Comparison of ENCODE assay signal across 8 cellular contexts in the genomic region with DNA sequence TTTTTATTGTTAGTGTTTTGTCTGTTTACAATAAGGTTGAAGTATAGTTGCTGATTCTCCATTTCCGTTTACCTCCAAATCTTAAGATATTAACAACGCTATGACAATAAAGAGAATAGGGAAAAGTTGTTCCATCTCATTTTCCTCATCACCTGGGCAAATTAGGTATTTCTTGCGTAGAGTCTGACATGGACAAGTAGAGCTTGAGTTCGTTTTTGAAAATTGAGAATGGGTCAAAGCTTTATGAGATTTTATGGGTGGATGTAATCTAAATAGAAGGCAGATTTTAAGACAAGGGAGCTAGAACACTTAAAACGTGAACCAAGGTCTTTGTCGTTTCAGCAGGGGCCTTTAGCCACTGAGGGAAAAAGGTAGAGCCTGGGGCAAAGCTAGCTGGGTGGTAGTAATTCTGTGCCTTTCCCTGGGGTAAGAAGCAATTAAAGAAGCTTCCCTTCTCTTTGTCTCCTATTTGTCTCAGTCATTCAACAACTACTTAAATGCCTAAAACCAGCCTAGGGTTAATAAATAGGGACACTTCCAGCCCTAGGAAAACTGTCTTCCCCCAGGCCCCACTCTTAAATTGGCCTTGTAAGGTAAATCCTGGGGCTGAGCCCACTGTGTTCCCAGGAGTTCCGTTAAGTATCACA. TPM values are rescaled to one million over a fixed set of nuclear protein-coding genes. Genes with fewer than 3 reads are reported as not detected.
DNase-seq lines count a peak whose midpoint lies in the region; ATAC-seq and TF ChIP-seq lines count a peak whose summit lies in the region.

No MANE protein-coding gene starts in this region.

- H2AK5ac ChIP-seq in mesendoderm (ENCODE audit: low read length) = no peak overlapping the region

- H3K4me3 ChIP-seq in right atrium auricular region = peak overlapping the region; percentile 79 to 99
- peak overlapping the region; percentile 95 for H3K4me3 ChIP-seq in astrocyte of the spinal cord (ENCODE audit: low read depth, low read length)
- no peak overlapping the region for H3K4me3 ChIP-seq in mesendoderm (ENCODE audit: low read length)

- no CpG with 5 or more reads among the region's 7 CpGs for WGBS in mesendoderm (ENCODE audit: extremely low coverage, insufficient coverage, low lambda C conversion rate)

- peaks cover 20% of the 10 kb centered on the region for H3K79me2 ChIP-seq in mesendoderm (ENCODE audit: control insufficient read depth, insufficient read depth, low read length)

- H3K27ac ChIP-seq in right atrium auricular region = peak overlapping the region; percentile 94 to 97
- H3K27ac ChIP-seq in mesendoderm (ENCODE audit: low read depth, low read length) = no peak overlapping the region

- intact Hi-C loops in Right ventricle myocardium superior (cut with DNase I) = loop anchor here (2.0 to 5.0 kb wide), 2 partner anchors 54 to 64 kb away; a partner anchor contains a TSS
- intact Hi-C loops in posterior cingulate gyrus (cut with DNase I) = loop anchor here (2.0 to 5.0 kb wide), 3 partner anchors 54 to 679 kb away; a partner anchor contains a TSS

- DNase-seq in right atrium auricular region (ENCODE audit: low spot score) (no peak), Right ventricle myocardium superior (no peak), astrocyte of the spinal cord (ENCODE audit: low read depth, low spot score) (no peak), mesendoderm (peak; percentile 46), globus pallidus (ENCODE audit: low spot score) (no peak), NCI-H2196 treated with DMSO at 0.1 percent for 48 hours (lab: John Stamatoyannopoulos, UW; ENCODE audit: unreplicated experiment) (no peak), posterior cingulate gyrus (no peak)

- H3K4me1 ChIP-seq in right atrium auricular region = peaks cover 0 to 18% of the 10 kb centered on the region in 2 donors
- peaks cover 1% of the 10 kb centered on the region for H3K4me1 ChIP-seq in mesendoderm (ENCODE audit: control insufficient read depth, low read depth, low read length)

- H3K4ac ChIP-seq in mesendoderm (ENCODE audit: low read depth, low read length) = peak overlapping the region; percentile 29

- H3K79me1 ChIP-seq in mesendoderm (ENCODE audit: low read length) = no peaks in the 10 kb centered on the region

- H3K36me3 ChIP-seq in right atrium auricular region = no peaks in the 10 kb centered on the region
- no peaks in the 10 kb centered on the region for H3K36me3 ChIP-seq in mesendoderm (ENCODE audit: control insufficient read depth, insufficient read depth, low read length)

- in situ Hi-C loops in astrocyte of the spinal cord (cut with HindIII; ENCODE audit: low sequenced_read_pairs) = no loop called here

- no peak overlapping the region for H3K23ac ChIP-seq in mesendoderm (ENCODE audit: low read length)

- H4K5ac ChIP-seq in mesendoderm (ENCODE audit: low read length) = peak overlapping the region; percentile 89

- peak overlapping the region; percentile 63 for H3K56ac ChIP-seq in mesendoderm (ENCODE audit: low read length)

- ATAC-seq in Right ventricle myocardium superior (ENCODE audit: poor library complexity) (no peak), GM19452 (IDR thresholded peaks at IDR 0.05; ENCODE audit: unreplicated experiment) (no peak)

- H3K9ac ChIP-seq in mesendoderm (ENCODE audit: low read length) = peak overlapping the region; percentile 39

- H2BK5ac ChIP-seq in mesendoderm (ENCODE audit: low read length) = no peak overlapping the region

- no peaks in the 10 kb centered on the region for H3K27me3 ChIP-seq in right atrium auricular region
- no peaks in the 10 kb centered on the region for H3K27me3 ChIP-seq in mesendoderm (ENCODE audit: insufficient read depth, low read length, poor library complexity)

- peak overlapping the region; percentile 68 for H3K18ac ChIP-seq in mesendoderm (ENCODE audit: low read length)

- H3K9me3 ChIP-seq in right atrium auricular region = no peaks in the 10 kb centered on the region

- no peak for TF ChIP-seq CTCF in right atrium auricular region (IDR thresholded peaks at IDR 0.05)
- no peak for TF ChIP-seq CTCF in astrocyte of the spinal cord (IDR thresholded peaks at IDR 0.05; ENCODE audit: low read depth, low read length)

- peak overlapping the region; percentile 23 for H3K4me2 ChIP-seq in mesendoderm (ENCODE audit: low read length)

- no peak overlapping the region for H2BK120ac ChIP-seq in mesendoderm (ENCODE audit: low read depth, low read length)

- no peak overlapping the region for H2BK15ac ChIP-seq in mesendoderm (replicated peaks; ENCODE audit: low read depth)

- H4K8ac ChIP-seq in mesendoderm (ENCODE audit: low read depth, low read length) = peak overlapping the region; percentile 77

RNA-seq across cellular contexts. Expression of a gene that starts 0.6 kb away (rescaled TPM):
- total RNA-seq in right atrium auricular region (10 to 100 TPM in 1 of 2 donors, 1 to 10 TPM in 1; 8.6 to 10.2 TPM), Right ventricle myocardium superior (5.0 TPM)
- 24.0 TPM for polyA plus RNA-seq in mesendoderm (2013, experiment 1 of 2)
- polyA plus RNA-seq in mesendoderm (2013, experiment 2 of 2) = 23.7 TPM

RNA-seq across cellular contexts. Expression of a gene that starts 53.9 kb away (rescaled TPM):
- 10 to 100 TPM; 19.7 to 24.4 TPM for total RNA-seq in right atrium auricular region
- 28.5 TPM for total RNA-seq in Right ventricle myocardium superior
- 41.1 TPM for polyA plus RNA-seq in mesendoderm (2013, experiment 1 of 2)
- 41.7 TPM for polyA plus RNA-seq in mesendoderm (2013, experiment 2 of 2)
